1 cellular context compared by ENCODE assay signal in genomic region chr20:34404803-34405202, GRCh38.
TF ChIP-seq lines count a peak whose summit lies in the region.

No MANE protein-coding gene starts in this region.

TF ChIP-seq in liver, 16 proteins besides CTCF, POLR2A, EP300 and RAD21 (continued from another document):
- TF ChIP-seq, protein P1, sequence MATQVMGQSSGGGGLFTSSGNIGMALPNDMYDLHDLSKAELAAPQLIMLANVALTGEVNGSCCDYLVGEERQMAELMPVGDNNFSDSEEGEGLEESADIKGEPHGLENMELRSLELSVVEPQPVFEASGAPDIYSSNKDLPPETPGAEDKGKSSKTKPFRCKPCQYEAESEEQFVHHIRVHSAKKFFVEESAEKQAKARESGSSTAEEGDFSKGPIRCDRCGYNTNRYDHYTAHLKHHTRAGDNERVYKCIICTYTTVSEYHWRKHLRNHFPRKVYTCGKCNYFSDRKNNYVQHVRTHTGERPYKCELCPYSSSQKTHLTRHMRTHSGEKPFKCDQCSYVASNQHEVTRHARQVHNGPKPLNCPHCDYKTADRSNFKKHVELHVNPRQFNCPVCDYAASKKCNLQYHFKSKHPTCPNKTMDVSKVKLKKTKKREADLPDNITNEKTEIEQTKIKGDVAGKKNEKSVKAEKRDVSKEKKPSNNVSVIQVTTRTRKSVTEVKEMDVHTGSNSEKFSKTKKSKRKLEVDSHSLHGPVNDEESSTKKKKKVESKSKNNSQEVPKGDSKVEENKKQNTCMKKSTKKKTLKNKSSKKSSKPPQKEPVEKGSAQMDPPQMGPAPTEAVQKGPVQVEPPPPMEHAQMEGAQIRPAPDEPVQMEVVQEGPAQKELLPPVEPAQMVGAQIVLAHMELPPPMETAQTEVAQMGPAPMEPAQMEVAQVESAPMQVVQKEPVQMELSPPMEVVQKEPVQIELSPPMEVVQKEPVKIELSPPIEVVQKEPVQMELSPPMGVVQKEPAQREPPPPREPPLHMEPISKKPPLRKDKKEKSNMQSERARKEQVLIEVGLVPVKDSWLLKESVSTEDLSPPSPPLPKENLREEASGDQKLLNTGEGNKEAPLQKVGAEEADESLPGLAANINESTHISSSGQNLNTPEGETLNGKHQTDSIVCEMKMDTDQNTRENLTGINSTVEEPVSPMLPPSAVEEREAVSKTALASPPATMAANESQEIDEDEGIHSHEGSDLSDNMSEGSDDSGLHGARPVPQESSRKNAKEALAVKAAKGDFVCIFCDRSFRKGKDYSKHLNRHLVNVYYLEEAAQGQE (IDR thresholded peaks at IDR 0.05), result no peak
- no peak for TF ChIP-seq JUND (IDR thresholded peaks at IDR 0.05)
- no peak for TF ChIP-seq FOXA1 (IDR thresholded peaks at IDR 0.05)
- no peak for TF ChIP-seq FOXA2 (IDR thresholded peaks at IDR 0.05)
TF ChIP-seq in liver: peak in this region for 0.
